ENCODE assay signal across 11 cellular contexts in genomic region chr2:181394741-181395437, GRCh38.
DNase-seq lines count a peak whose midpoint lies in the region; ATAC-seq, FAIRE-seq and TF ChIP-seq lines count a peak whose summit lies in the region.
"Had no signal": no experiment of that assay in that cellular context is flagged by ENCODE, and none has a peak within 500 bp of the region (broad histone marks: within the 10 kb centered on the region; RNA-seq: fewer than 3 reads in every experiment).

No MANE protein-coding gene starts in this region.

- peaks cover 11% of the 10 kb centered on the region for H3K79me2 ChIP-seq in Karpas-422 (ENCODE audit: low read length)
- H3K79me2 ChIP-seq in mammary epithelial cell (ENCODE audit: insufficient read depth, low read length), result no peaks in the 10 kb centered on the region

- intact Hi-C loops in activated CD8-positive, alpha-beta T cell treated with anti-CD3 and anti-CD28 coated beads for 36 hours (cut with micrococcal nuclease), result no loop called here
- intact Hi-C loops in mammary epithelial cell (cut with micrococcal nuclease), result no loop called here

- no peaks in the 10 kb centered on the region for H3K9me2 ChIP-seq in Karpas-422 (replicated peaks; ENCODE audit: insufficient read depth, low read length)

- TF ChIP-seq POLR2A in GM12891 (IDR thresholded peaks at IDR 0.05; ENCODE audit: low read depth, low read length), result no peak

- H3K9ac ChIP-seq in Karpas-422 (ENCODE audit: low read length) (peak overlapping the region; percentile 35; the same call in 1 of the 2 replicates), mammary epithelial cell (ENCODE audit: insufficient read depth, low read length) (no peak overlapping the region)

- H3K27me3 ChIP-seq in Karpas-422 (ENCODE audit: low read length) (no peaks in the 10 kb centered on the region), mammary epithelial cell (ENCODE audit: insufficient read depth, low read length) (no peaks in the 10 kb centered on the region)
- H3K27me3 ChIP-seq: vagina had no signal

- DNase-seq in GM12891 (ENCODE audit: insufficient read length, low spot score) (no peak), Karpas-422 (peak; percentile 67), urothelium cell line (ENCODE audit: low spot score) (no peak), mammary epithelial cell (no peak)
- no peak for DNase-seq in activated CD8-positive, alpha-beta T cell treated with anti-CD3 and anti-CD28 coated beads for 36 hours
- no peak for DNase-seq in natural killer cell treated with Interleukin-12 subunit alpha and Interleukin-12 subunit beta and Interleukin-15 and Interleukin-18, amount 100 ng/mL, for 72 hours (ENCODE audit: low spot score)
- DNase-seq: activated CD4-positive, CD25-positive, alpha-beta regulatory T cell; NCI-H1930 had no signal

- H3K4me2 ChIP-seq in Karpas-422 (ENCODE audit: low read depth, low read length, poor library complexity, severe bottlenecking), result peak overlapping the region; percentile 14
- no peak overlapping the region for H3K4me2 ChIP-seq in mammary epithelial cell (ENCODE audit: insufficient read depth, low read depth, low read length)

- no TSS peak for BruUV-seq in mammary epithelial cell (replicated peaks; lab: Mats Ljungman, UMichigan)

- in situ Hi-C loops in mammary epithelial cell (cut with MboI; ENCODE audit: low sequenced_read_pairs in 2 of 2), result no loop called here

- no peaks in the 10 kb centered on the region for H3K9me3 ChIP-seq in Karpas-422 (ENCODE audit: low read length)
- no peaks in the 10 kb centered on the region for H3K9me3 ChIP-seq in mammary epithelial cell (replicated peaks; ENCODE audit: insufficient read depth, low read length)
- H3K9me3 ChIP-seq: vagina had no signal

- peak; percentile 49 for ATAC-seq in activated CD8-positive, alpha-beta T cell treated with anti-CD3 and anti-CD28 coated beads for 36 hours
- ATAC-seq in natural killer cell treated with Interleukin-12 subunit alpha and Interleukin-12 subunit beta and Interleukin-15 and Interleukin-18, amount 100 ng/mL, for 72 hours, result peak; percentile 51 to 71
- no peak for ATAC-seq in GM18517 (IDR thresholded peaks at IDR 0.05; ENCODE audit: unreplicated experiment)
- ATAC-seq: Panc1 had no signal

- peaks cover 2% of the 10 kb centered on the region for H3K36me3 Mint-ChIP-seq in activated CD8-positive, alpha-beta T cell treated with anti-CD3 and anti-CD28 coated beads for 36 hours (ENCODE audit: low read depth)
- no peaks in the 10 kb centered on the region for H3K36me3 Mint-ChIP-seq in natural killer cell treated with Interleukin-12 subunit alpha and Interleukin-12 subunit beta and Interleukin-15 and Interleukin-18, amount 100 ng/mL, for 72 hours

- CTCF ChIA-PET in activated CD8-positive, alpha-beta T cell treated with anti-CD3 and anti-CD28 coated beads for 36 hours (lab: Charles Lee), result interaction anchor here (0.8 to 1.2 kb wide), 2 partner anchors 63 to 71 kb away, joined by 3 read pairs; partner anchors contain the start of gene ITGA4
- CTCF ChIA-PET in mammary epithelial cell (lab: Charles Lee; ENCODE audit: low non-redundant PET), result no interaction called here

- H3K4me3 ChIP-seq in Karpas-422 (ENCODE audit: low read length), result no peak overlapping the region
- H3K4me3 ChIP-seq in mammary epithelial cell (replicated peaks in 1 of 3; ENCODE audit: insufficient read depth in 1 of 3, low read depth in 2 of 3, low read length in 3 of 3), result no peak overlapping the region
- H3K4me3 ChIP-seq: vagina had no signal

- H3K27ac ChIP-seq in Karpas-422 (ENCODE audit: low read length), result peak overlapping the region; percentile 82
- H3K27ac ChIP-seq in mammary epithelial cell (ENCODE audit: insufficient read depth, low read depth, low read length), result no peak overlapping the region
- H3K27ac ChIP-seq: vagina had no signal

- peaks cover 2% of the 10 kb centered on the region for H3K9me3 Mint-ChIP-seq in activated CD8-positive, alpha-beta T cell treated with anti-CD3 and anti-CD28 coated beads for 36 hours
- H3K9me3 Mint-ChIP-seq in natural killer cell treated with Interleukin-12 subunit alpha and Interleukin-12 subunit beta and Interleukin-15 and Interleukin-18, amount 100 ng/mL, for 72 hours, result no peaks in the 10 kb centered on the region

- H3K27ac Mint-ChIP-seq in activated CD8-positive, alpha-beta T cell treated with anti-CD3 and anti-CD28 coated beads for 36 hours, result peak overlapping the region; percentile 73
- peak overlapping the region; percentile 98 for H3K27ac Mint-ChIP-seq in natural killer cell treated with Interleukin-12 subunit alpha and Interleukin-12 subunit beta and Interleukin-15 and Interleukin-18, amount 100 ng/mL, for 72 hours

- WGBS in mammary epithelial cell (ENCODE audit: low coverage, missing lambda C conversion rate), result 82% methylated on average over 3 of the region's 4 CpGs

- H3K36me3 ChIP-seq in Karpas-422 (ENCODE audit: insufficient read depth, low read length) (no peaks in the 10 kb centered on the region), mammary epithelial cell (ENCODE audit: insufficient read depth, low read length) (no peaks in the 10 kb centered on the region)
- H3K36me3 ChIP-seq: vagina had no signal

- H2AFZ ChIP-seq in Karpas-422 (ENCODE audit: low read length) (peak overlapping the region; percentile 60; the same call in 1 of the 2 replicates), mammary epithelial cell (ENCODE audit: low read depth, low read length) (no peak overlapping the region)

- FAIRE-seq in GM12891 (lab: Jason Lieb, UNC) (peak; percentile 93), urothelium cell line (lab: Jason Lieb, UNC) (no peak)

- dilution Hi-C loops in mammary epithelial cell (cut with HindIII; ENCODE audit: low sequenced_read_pairs), result no loop called here

- H3K4me1 ChIP-seq in Karpas-422 (ENCODE audit: low read length), result peaks cover 89% of the 10 kb centered on the region
- peaks cover 7% of the 10 kb centered on the region for H3K4me1 ChIP-seq in mammary epithelial cell (ENCODE audit: insufficient read depth, low read length)
- H3K4me1 ChIP-seq: vagina had no signal

- H3K4me1 Mint-ChIP-seq in activated CD8-positive, alpha-beta T cell treated with anti-CD3 and anti-CD28 coated beads for 36 hours (ENCODE audit: low read depth), result peaks cover 34% of the 10 kb centered on the region
- peaks cover 24 to 33% of the 10 kb centered on the region in 2 donors for H3K4me1 Mint-ChIP-seq in natural killer cell treated with Interleukin-12 subunit alpha and Interleukin-12 subunit beta and Interleukin-15 and Interleukin-18, amount 100 ng/mL, for 72 hours (ENCODE audit: low read depth in 2 of 2)

- TF ChIP-seq CTCF in activated CD8-positive, alpha-beta T cell treated with anti-CD3 and anti-CD28 coated beads for 36 hours (IDR thresholded peaks at IDR 0.05), result no peak
- TF ChIP-seq CTCF in mammary epithelial cell (conservative IDR thresholded peaks at IDR 0.05 in 1 of 2, IDR thresholded peaks at IDR 0.05 in 1 of 2; ENCODE audit: extremely low read depth in 1 of 2, insufficient read depth in 1 of 2, low read depth in 1 of 2, low read length in 2 of 2), result no peak

- H3K27me3 Mint-ChIP-seq in activated CD8-positive, alpha-beta T cell treated with anti-CD3 and anti-CD28 coated beads for 36 hours, result no peaks in the 10 kb centered on the region
- H3K27me3 Mint-ChIP-seq in natural killer cell treated with Interleukin-12 subunit alpha and Interleukin-12 subunit beta and Interleukin-15 and Interleukin-18, amount 100 ng/mL, for 72 hours, result no peaks in the 10 kb centered on the region

- H3K4me3 Mint-ChIP-seq in activated CD8-positive, alpha-beta T cell treated with anti-CD3 and anti-CD28 coated beads for 36 hours, result peak overlapping the region; percentile 23
- peak overlapping the region; percentile 72 for H3K4me3 Mint-ChIP-seq in natural killer cell treated with Interleukin-12 subunit alpha and Interleukin-12 subunit beta and Interleukin-15 and Interleukin-18, amount 100 ng/mL, for 72 hours

- POLR2A ChIA-PET in activated CD8-positive, alpha-beta T cell treated with anti-CD3 and anti-CD28 coated beads for 36 hours (lab: Charles Lee), result interaction anchor here (0.7 to 1.4 kb wide), 4 partner anchors 9 to 203 kb away, joined by 3 to 8 read pairs (median 4); partner anchors contain the start of gene ITGA4

- H4K20me1 ChIP-seq in Karpas-422 (ENCODE audit: insufficient read depth, low read depth, low read length) (no peaks in the 10 kb centered on the region), mammary epithelial cell (ENCODE audit: insufficient read depth, low read length) (no peaks in the 10 kb centered on the region)

TF ChIP-seq in GM12891, 5 proteins besides CTCF, POLR2A, EP300 and RAD21:
- 0 out of 2 replicates have a peak, but pooled peaks have one; percentile 10 for TF ChIP-seq SPI1 (IDR thresholded peaks at IDR 0.05; ENCODE audit: low read depth, low read length)
- TF ChIP-seq PAX5 (IDR thresholded peaks at IDR 0.05; ENCODE audit: insufficient read depth, low read length, severe bottlenecking), result no peak
